17 cellular contexts compared by ENCODE assay signal in the genomic region with DNA sequence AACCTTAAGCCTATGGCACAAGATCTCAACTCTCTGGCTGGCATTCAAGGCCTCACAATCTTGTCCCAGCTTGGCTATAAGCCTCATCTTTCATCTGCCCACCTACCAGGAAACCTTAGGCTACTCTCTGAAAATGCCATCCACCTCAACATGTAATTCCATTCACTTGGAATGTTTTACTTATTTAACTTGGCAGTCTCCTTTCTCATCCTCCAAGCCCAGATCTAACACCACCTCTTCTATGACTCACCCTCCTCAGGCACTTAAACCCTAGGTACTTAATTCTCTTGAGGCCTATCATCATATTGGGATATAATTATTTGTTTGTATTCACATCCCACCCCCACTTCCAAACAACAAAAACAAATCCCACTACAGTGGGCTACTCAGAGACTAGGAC.
"Had no signal": no experiment of that assay in that cellular context is flagged by ENCODE, and none has a peak within 500 bp of the region (broad histone marks: within the 10 kb centered on the region; RNA-seq: fewer than 3 reads in every experiment).

No MANE protein-coding gene starts in this region.

- H3K27me3 Mint-ChIP-seq: activated naive CD4-positive, alpha-beta T cell treated with anti-CD3 and anti-CD28 coated beads, Interleukin-2, amount 50 U/mL, for 24 hours; stimulated activated naive CD8-positive, alpha-beta T cell treated with anti-CD3 and anti-CD28 coated beads, Interleukin-15, Interleukin-2, amounts not matched to agents 100 ng/mL and 50 ng/mL, for 24 hours had no signal

- H3K4me1 Mint-ChIP-seq: activated naive CD4-positive, alpha-beta T cell treated with anti-CD3 and anti-CD28 coated beads, Interleukin-2, amount 50 U/mL, for 24 hours; nephron progenitor cell had no signal

- DNase-seq: activated CD4-positive, alpha-beta T cell treated with anti-CD3 and anti-CD28 coated beads for 48 hours; activated T-cell treated with anti-CD3 and anti-CD28 coated beads for 4 hours; amygdala; colonic mucosa; effector CD4-positive, alpha-beta T cell; hypothalamus; nephron progenitor cell; stimulated activated CD4-positive, alpha-beta T cell treated with anti-CD3 and anti-CD28 coated beads, Interleukin-4, amount 100 ng/mL, for 1 hour; stimulated activated CD8-positive, alpha-beta memory T cell treated with anti-CD3 and anti-CD28 coated beads, Interleukin-4, amount 100 ng/mL, for 48 hours; T-helper 1 cell; upper lobe of left lung had no signal

- H3K9me3 Mint-ChIP-seq: activated naive CD4-positive, alpha-beta T cell treated with anti-CD3 and anti-CD28 coated beads, Interleukin-2, amount 50 U/mL, for 24 hours; activated T-helper 2 cell treated with anti-CD3 and anti-CD28 coated beads, Interferon-gamma antibody, Interleukin-2, Interleukin-4, amounts not matched to agents 10 μg/mL and 5 μg/mL and 100 μg/mL, durations not matched to agents 14 hours and 24 hours and 36 hours; nephron progenitor cell; stimulated activated naive CD8-positive, alpha-beta T cell treated with anti-CD3 and anti-CD28 coated beads, Interleukin-15, Interleukin-2, amounts not matched to agents 100 ng/mL and 50 ng/mL, for 24 hours had no signal

- H3K4me3 Mint-ChIP-seq: activated naive CD4-positive, alpha-beta T cell treated with anti-CD3 and anti-CD28 coated beads, Interleukin-2, amount 50 U/mL, for 24 hours; nephron progenitor cell; stimulated activated naive CD8-positive, alpha-beta T cell treated with anti-CD3 and anti-CD28 coated beads, Interleukin-15, Interleukin-2, amounts not matched to agents 100 ng/mL and 50 ng/mL, for 24 hours had no signal

- H3K27ac ChIP-seq: cardiac muscle cell, colonic mucosa, SK-N-MC, upper lobe of left lung had no signal

- H3K4me1 ChIP-seq: colonic mucosa, upper lobe of left lung had no signal

- H3K4me3 ChIP-seq: cardiac muscle cell, colonic mucosa, SK-N-MC, upper lobe of left lung had no signal

- H3K27me3 ChIP-seq: cardiac muscle cell, colonic mucosa, upper lobe of left lung had no signal

- H3K27ac Mint-ChIP-seq: activated naive CD4-positive, alpha-beta T cell treated with anti-CD3 and anti-CD28 coated beads, Interleukin-2, amount 50 U/mL, for 24 hours; activated T-helper 2 cell treated with anti-CD3 and anti-CD28 coated beads, Interferon-gamma antibody, Interleukin-2, Interleukin-4, amounts not matched to agents 10 μg/mL and 5 μg/mL and 100 μg/mL, durations not matched to agents 14 hours and 24 hours and 36 hours; stimulated activated naive CD8-positive, alpha-beta T cell treated with anti-CD3 and anti-CD28 coated beads, Interleukin-15, Interleukin-2, amounts not matched to agents 100 ng/mL and 50 ng/mL, for 24 hours had no signal

- H3K9me3 ChIP-seq: colonic mucosa, upper lobe of left lung had no signal

- ATAC-seq: left lobe of liver had no signal

- H3K36me3 ChIP-seq: colonic mucosa had no signal
